In genomic region chr2:73982140-73982617, GRCh38 we compare ENCODE assay signal across 2 cellular contexts.
TF ChIP-seq lines count a peak whose summit lies in the region.

No MANE protein-coding gene starts in this region.

TF ChIP-seq in A549, 52 proteins besides CTCF, POLR2A, EP300 and RAD21 (continued from another document):
- TF ChIP-seq, protein P1, sequence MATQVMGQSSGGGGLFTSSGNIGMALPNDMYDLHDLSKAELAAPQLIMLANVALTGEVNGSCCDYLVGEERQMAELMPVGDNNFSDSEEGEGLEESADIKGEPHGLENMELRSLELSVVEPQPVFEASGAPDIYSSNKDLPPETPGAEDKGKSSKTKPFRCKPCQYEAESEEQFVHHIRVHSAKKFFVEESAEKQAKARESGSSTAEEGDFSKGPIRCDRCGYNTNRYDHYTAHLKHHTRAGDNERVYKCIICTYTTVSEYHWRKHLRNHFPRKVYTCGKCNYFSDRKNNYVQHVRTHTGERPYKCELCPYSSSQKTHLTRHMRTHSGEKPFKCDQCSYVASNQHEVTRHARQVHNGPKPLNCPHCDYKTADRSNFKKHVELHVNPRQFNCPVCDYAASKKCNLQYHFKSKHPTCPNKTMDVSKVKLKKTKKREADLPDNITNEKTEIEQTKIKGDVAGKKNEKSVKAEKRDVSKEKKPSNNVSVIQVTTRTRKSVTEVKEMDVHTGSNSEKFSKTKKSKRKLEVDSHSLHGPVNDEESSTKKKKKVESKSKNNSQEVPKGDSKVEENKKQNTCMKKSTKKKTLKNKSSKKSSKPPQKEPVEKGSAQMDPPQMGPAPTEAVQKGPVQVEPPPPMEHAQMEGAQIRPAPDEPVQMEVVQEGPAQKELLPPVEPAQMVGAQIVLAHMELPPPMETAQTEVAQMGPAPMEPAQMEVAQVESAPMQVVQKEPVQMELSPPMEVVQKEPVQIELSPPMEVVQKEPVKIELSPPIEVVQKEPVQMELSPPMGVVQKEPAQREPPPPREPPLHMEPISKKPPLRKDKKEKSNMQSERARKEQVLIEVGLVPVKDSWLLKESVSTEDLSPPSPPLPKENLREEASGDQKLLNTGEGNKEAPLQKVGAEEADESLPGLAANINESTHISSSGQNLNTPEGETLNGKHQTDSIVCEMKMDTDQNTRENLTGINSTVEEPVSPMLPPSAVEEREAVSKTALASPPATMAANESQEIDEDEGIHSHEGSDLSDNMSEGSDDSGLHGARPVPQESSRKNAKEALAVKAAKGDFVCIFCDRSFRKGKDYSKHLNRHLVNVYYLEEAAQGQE (IDR thresholded peaks at IDR 0.05): no peak
- no peak for TF ChIP-seq CHD2 (IDR thresholded peaks at IDR 0.05; ENCODE audit: low read length, partially characterized antibody)
- no peak for TF ChIP-seq KDM5A (IDR thresholded peaks at IDR 0.05)
- no peak for TF ChIP-seq JUN (IDR thresholded peaks at IDR 0.05)
- TF ChIP-seq EHF (CRISPR knock-in tag; IDR thresholded peaks at IDR 0.05): no peak
- no peak for TF ChIP-seq MAZ (IDR thresholded peaks at IDR 0.05; ENCODE audit: borderline replicate concordance, low read depth, low read length)
- TF ChIP-seq HOXB13 (CRISPR knock-in tag; IDR thresholded peaks at IDR 0.05; ENCODE audit: low read depth): no peak
- TF ChIP-seq MYC (IDR thresholded peaks at IDR 0.05; ENCODE audit: borderline replicate concordance, low read length): no peak
- TF ChIP-seq RARB (CRISPR knock-in tag; IDR thresholded peaks at IDR 0.05): no peak
- no peak for TF ChIP-seq EHMT2 (IDR thresholded peaks at IDR 0.05; ENCODE audit: low read depth)
TF ChIP-seq in A549: peak in this region for 0.

TF ChIP-seq in HEK293, 187 proteins besides CTCF, POLR2A, EP300 and RAD21 (continued from another document and continues in another):
- TF ChIP-seq ZBTB10 (tag by site-specific recombination; IDR thresholded peaks at IDR 0.05) (no peak), ZNF362 (tag by site-specific recombination; IDR thresholded peaks at IDR 0.05) (no peak), ZNF335 (tag by site-specific recombination; conservative IDR thresholded peaks at IDR 0.05) (peak; percentile 40), ZNF660 (tag by site-specific recombination; IDR thresholded peaks at IDR 0.05) (no peak), ZNF677 (tag by site-specific recombination; IDR thresholded peaks at IDR 0.05) (no peak), ZBTB17 (tag by site-specific recombination; IDR thresholded peaks at IDR 0.05) (peak; percentile 76), ZNF155 (tag by site-specific recombination; IDR thresholded peaks at IDR 0.05) (no peak), ZNF580 (tag by site-specific recombination; IDR thresholded peaks at IDR 0.05) (0 out of 2 replicates have a peak, but pooled peaks have one; percentile 9), ZNF184 (tag by site-specific recombination; IDR thresholded peaks at IDR 0.05) (no peak), KLF10 (tag by site-specific recombination; IDR thresholded peaks at IDR 0.05) (no peak), GLIS1 (tag by site-specific recombination; IDR thresholded peaks at IDR 0.05) (peak; percentile 22; the same call in 1 of the 2 replicates), HOXD13 (CRISPR knock-in tag; IDR thresholded peaks at IDR 0.05; ENCODE audit: borderline replicate concordance) (no peak), ZNF423 (tag by site-specific recombination; IDR thresholded peaks at IDR 0.05) (no peak), ZNF132 (tag by site-specific recombination; IDR thresholded peaks at IDR 0.05; ENCODE audit: borderline replicate concordance) (no peak), YY1 (tag by site-specific recombination; IDR thresholded peaks at IDR 0.05) (no peak), ZNF146 (tag by site-specific recombination; IDR thresholded peaks at IDR 0.05) (no peak), ZIC2 (tag by site-specific recombination; IDR thresholded peaks at IDR 0.05) (no peak), SP7 (tag by site-specific recombination; IDR thresholded peaks at IDR 0.05) (no peak; the same call in 1 of the 2 replicates), ZNF518A (tag by site-specific recombination; conservative IDR thresholded peaks at IDR 0.05; ENCODE audit: low read depth) (no peak), ZNF350 (tag by site-specific recombination; IDR thresholded peaks at IDR 0.05) (no peak), ZNF792 (tag by site-specific recombination; IDR thresholded peaks at IDR 0.05) (no peak), ZFHX2 (tag by site-specific recombination; conservative IDR thresholded peaks at IDR 0.05) (peak; percentile 37; the same call in 1 of the 2 replicates), BCL11A (tag by site-specific recombination; IDR thresholded peaks at IDR 0.05; ENCODE audit: low read depth) (no peak), ZNF121 (tag by site-specific recombination; IDR thresholded peaks at IDR 0.05) (no peak), ZBTB44 (tag by site-specific recombination; IDR thresholded peaks at IDR 0.05) (no peak), ZNF24 (tag by site-specific recombination; IDR thresholded peaks at IDR 0.05) (no peak), IKZF3 (tag by site-specific recombination; IDR thresholded peaks at IDR 0.05) (peak; percentile 25; the same call in 1 of the 2 replicates), PRDM4 (tag by site-specific recombination; IDR thresholded peaks at IDR 0.05) (peak; percentile 30)
- TF ChIP-seq, protein P2, sequence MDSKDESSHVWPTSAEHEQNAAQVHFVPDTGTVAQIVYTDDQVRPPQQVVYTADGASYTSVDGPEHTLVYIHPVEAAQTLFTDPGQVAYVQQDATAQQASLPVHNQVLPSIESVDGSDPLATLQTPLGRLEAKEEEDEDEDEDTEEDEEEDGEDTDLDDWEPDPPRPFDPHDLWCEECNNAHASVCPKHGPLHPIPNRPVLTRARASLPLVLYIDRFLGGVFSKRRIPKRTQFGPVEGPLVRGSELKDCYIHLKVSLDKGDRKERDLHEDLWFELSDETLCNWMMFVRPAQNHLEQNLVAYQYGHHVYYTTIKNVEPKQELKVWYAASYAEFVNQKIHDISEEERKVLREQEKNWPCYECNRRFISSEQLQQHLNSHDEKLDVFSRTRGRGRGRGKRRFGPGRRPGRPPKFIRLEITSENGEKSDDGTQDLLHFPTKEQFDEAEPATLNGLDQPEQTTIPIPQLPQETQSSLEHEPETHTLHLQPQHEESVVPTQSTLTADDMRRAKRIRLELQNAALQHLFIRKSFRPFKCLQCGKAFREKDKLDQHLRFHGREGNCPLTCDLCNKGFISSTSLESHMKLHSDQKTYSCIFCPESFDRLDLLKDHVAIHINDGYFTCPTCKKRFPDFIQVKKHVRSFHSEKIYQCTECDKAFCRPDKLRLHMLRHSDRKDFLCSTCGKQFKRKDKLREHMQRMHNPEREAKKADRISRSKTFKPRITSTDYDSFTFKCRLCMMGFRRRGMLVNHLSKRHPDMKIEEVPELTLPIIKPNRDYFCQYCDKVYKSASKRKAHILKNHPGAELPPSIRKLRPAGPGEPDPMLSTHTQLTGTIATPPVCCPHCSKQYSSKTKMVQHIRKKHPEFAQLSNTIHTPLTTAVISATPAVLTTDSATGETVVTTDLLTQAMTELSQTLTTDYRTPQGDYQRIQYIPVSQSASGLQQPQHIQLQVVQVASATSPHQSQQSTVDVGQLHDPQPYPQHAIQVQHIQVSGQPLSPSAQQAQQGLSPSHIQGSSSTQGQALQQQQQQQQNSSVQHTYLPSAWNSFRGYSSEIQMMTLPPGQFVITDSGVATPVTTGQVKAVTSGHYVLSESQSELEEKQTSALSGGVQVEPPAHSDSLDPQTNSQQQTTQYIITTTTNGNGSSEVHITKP (tag by site-specific recombination; IDR thresholded peaks at IDR 0.05): peak; percentile 91
- TF ChIP-seq, protein P3, sequence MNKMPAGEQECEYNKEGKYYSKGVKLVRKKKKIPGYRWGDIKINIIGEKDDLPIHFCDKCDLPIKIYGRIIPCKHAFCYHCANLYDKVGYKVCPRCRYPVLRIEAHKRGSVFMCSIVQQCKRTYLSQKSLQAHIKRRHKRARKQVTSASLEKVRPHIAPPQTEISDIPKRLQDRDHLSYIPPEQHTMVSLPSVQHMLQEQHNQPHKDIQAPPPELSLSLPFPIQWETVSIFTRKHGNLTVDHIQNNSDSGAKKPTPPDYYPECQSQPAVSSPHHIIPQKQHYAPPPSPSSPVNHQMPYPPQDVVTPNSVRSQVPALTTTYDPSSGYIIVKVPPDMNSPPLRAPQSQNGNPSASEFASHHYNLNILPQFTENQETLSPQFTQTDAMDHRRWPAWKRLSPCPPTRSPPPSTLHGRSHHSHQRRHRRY (tag by site-specific recombination; IDR thresholded peaks at IDR 0.05): no peak
